1 cellular context compared by ENCODE assay signal in the genomic region with DNA sequence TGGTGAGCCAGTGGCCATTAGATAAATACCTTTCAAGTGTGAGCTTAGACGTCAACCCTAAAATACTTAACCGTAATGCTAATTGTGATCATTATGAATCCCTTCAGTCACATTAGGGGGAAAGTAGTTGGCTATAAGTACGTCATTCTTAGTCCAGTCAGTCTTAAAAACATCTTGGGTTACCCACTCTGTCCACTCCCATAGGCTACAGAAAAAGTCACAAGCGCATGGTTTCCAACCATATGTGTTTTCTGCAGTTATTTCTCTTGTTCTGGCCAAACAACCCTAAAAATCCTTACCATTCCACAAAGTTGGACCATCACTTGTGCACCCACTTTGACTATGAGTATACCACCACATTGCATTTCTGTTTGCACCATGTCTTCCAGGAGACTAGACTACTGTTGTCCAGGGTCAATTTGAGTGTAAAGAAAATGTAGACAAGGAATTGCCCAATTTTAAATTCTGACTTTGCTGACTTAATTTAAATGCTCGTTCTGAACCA.
TF ChIP-seq lines count a peak whose summit lies in the region.

No MANE protein-coding gene starts in this region.

TF ChIP-seq in HepG2, 621 proteins besides CTCF, POLR2A, EP300 and RAD21:
- TF ChIP-seq PAF1 (CRISPR knock-in tag; IDR thresholded peaks at IDR 0.05) = peak; percentile 80; the same call in 1 of the 2 replicates
- peak; percentile 97 for TF ChIP-seq RBM22 (optimal IDR thresholded peaks at IDR 0.05; ENCODE audit: low read length)
- TF ChIP-seq ZC3H4 (CRISPR knock-in tag; IDR thresholded peaks at IDR 0.05; ENCODE audit: borderline replicate concordance) = peak; percentile 35; the same call in 1 of the 2 replicates
- TF ChIP-seq BRCA1 (CRISPR knock-in tag; IDR thresholded peaks at IDR 0.05) = no peak
- peak; percentile 64; the same call in 1 of the 2 replicates for TF ChIP-seq MBD4 (IDR thresholded peaks at IDR 0.05; ENCODE audit: borderline replicate concordance, low read length)
- TF ChIP-seq ATRX (CRISPR knock-in tag; IDR thresholded peaks at IDR 0.05; ENCODE audit: borderline replicate concordance) = no peak
- no peak for TF ChIP-seq ZNF24 (IDR thresholded peaks at IDR 0.05)
- peak; percentile 57 for TF ChIP-seq AGO2 (optimal IDR thresholded peaks at IDR 0.05; ENCODE audit: low read depth, low read length)
- TF ChIP-seq RBFOX2 (IDR thresholded peaks at IDR 0.05; ENCODE audit: low read depth, low read length) = peak; percentile 80
- peak; percentile 67 for TF ChIP-seq POLR2G (IDR thresholded peaks at IDR 0.05; ENCODE audit: low read depth, low read length)
- TF ChIP-seq SSRP1 (CRISPR knock-in tag; IDR thresholded peaks at IDR 0.05) = peak; percentile 61; the same call in 1 of the 2 replicates
TF ChIP-seq in HepG2: peak in this region for 8.
